Comparison of ENCODE assay signal across 20 cellular contexts in the genomic region with DNA sequence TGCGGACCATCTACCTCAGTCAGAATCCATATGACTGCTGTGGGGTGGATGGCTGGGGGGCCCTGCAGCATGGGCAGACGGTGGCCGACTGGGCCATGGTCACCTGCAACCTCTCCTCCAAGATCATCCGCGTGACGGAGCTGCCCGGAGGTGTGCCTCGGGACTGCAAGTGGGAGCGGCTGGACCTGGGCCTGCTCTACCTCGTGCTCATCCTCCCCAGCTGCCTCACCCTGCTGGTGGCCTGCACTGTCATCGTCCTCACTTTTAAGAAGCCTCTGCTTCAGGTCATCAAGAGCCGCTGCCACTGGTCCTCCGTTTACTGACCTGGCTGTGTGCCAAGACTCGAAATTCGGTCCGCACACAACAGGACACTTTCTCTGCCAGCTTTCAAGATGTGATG. TPM values are rescaled to one million over a fixed set of nuclear protein-coding genes. Genes with fewer than 3 reads are reported as not detected.
DNase-seq lines count a peak whose midpoint lies in the region; ATAC-seq, FAIRE-seq and TF ChIP-seq lines count a peak whose summit lies in the region.
"Had no signal": no experiment of that assay in that cellular context is flagged by ENCODE, and none has a peak within 500 bp of the region (broad histone marks: within the 10 kb centered on the region; RNA-seq: fewer than 3 reads in every experiment).

No MANE protein-coding gene starts in this region.

- no peaks in the 10 kb centered on the region for H3K9me3 ChIP-seq in HepG2 (ENCODE audit: low read length)
- H3K9me3 ChIP-seq: ascending aorta, heart left ventricle, left ventricle myocardium inferior had no signal

- H3K36me3 Mint-ChIP-seq in CD14-positive monocyte = peaks cover 55 to 72% of the 10 kb centered on the region in 2 donors
- H3K36me3 Mint-ChIP-seq in GM23338 (ENCODE audit: low read depth) = peaks cover 9% of the 10 kb centered on the region; the same call in 2 of the 3 replicates

- H3K27ac ChIP-seq in GM23338 (ENCODE audit: low read depth) = no peak overlapping the region
- no peak overlapping the region for H3K27ac ChIP-seq in HepG2 (ENCODE audit: extremely low read length, insufficient read depth, low read length)
- H3K27ac ChIP-seq: ascending aorta, dorsolateral prefrontal cortex, heart left ventricle, left ventricle myocardium inferior, SK-N-MC had no signal

- no peak for FAIRE-seq in HepG2 (lab: Jason Lieb, UNC)
- FAIRE-seq: RCC 7860 had no signal

- H3K4me3 ChIP-seq in GM23338 (no peak overlapping the region), HepG2 (replicated peaks in 1 of 3; ENCODE audit: insufficient read depth in 1 of 3, low read depth in 2 of 3, low read length in 3 of 3) (no peak overlapping the region)
- H3K4me3 ChIP-seq: ascending aorta, dorsolateral prefrontal cortex, heart left ventricle, left ventricle myocardium inferior, SK-N-MC had no signal

- TF ChIP-seq EP300 in HepG2 (IDR thresholded peaks at IDR 0.05; ENCODE audit: low read depth in 2 of 2, low read length in 2 of 2) (no peak), HepG2 (CRISPR knock-in tag; IDR thresholded peaks at IDR 0.05; ENCODE audit: borderline replicate concordance) (no peak)

- H3K27me3 Mint-ChIP-seq in CD14-positive monocyte (ENCODE audit: low read depth in 3 of 3) (no peaks in the 10 kb centered on the region), GM23338 (ENCODE audit: insufficient read depth, low read depth, poor library complexity) (peaks cover 8% of the 10 kb centered on the region)
- H3K27me3 Mint-ChIP-seq: activated CD4-positive, alpha-beta T cell treated with anti-CD3 and anti-CD28 coated beads, Interleukin-2, amount 10 ng/mL, durations not matched to agents 7 days and 5 days; activated T-helper 17 cell treated with anti-CD3 and anti-CD28 coated beads, Interleukin-2, amount 50 U/mL, for 72 hours had no signal

- CTCF ChIA-PET in HepG2 (lab: Yijun Ruan, JAX; ENCODE audit: low intra/inter-chr PET ratio, low total read pairs) = no interaction called here

- H3K4me1 ChIP-seq in GM23338 (ENCODE audit: insufficient read depth) (peaks cover 8% of the 10 kb centered on the region), HepG2 (ENCODE audit: insufficient read depth, low read length) (peaks cover 26% of the 10 kb centered on the region)
- H3K4me1 ChIP-seq: ascending aorta, left ventricle myocardium inferior had no signal

- no peak overlapping the region for H2AFZ ChIP-seq in GM23338
- no peak overlapping the region for H2AFZ ChIP-seq in HepG2 (ENCODE audit: low read length)

- 14% methylated on average over 6 of the region's 16 CpGs for WGBS in HepG2 (ENCODE audit: low lambda C conversion rate)

- no peaks in the 10 kb centered on the region for H3K79me2 ChIP-seq in GM23338 (replicated peaks; ENCODE audit: insufficient read depth)
- H3K79me2 ChIP-seq in HepG2 (ENCODE audit: insufficient read depth, low read length) = no peaks in the 10 kb centered on the region

- intact Hi-C loops in CD14-positive monocyte (cut with micrococcal nuclease) = no loop called here
- intact Hi-C loops in HepG2 (cut with micrococcal nuclease; ENCODE audit: unreplicated experiment) = no loop called here

- TF ChIP-seq CTCF in CD14-positive monocyte (IDR thresholded peaks at IDR 0.05) = no peak
- TF ChIP-seq CTCF in GM23338 (conservative IDR thresholded peaks at IDR 0.05; ENCODE audit: low read depth in 2 of 2) = no peak
- no peak for TF ChIP-seq CTCF in HepG2 (CRISPR knock-in tag; IDR thresholded peaks at IDR 0.05)

- no peak overlapping the region for H3K4me3 Mint-ChIP-seq in CD14-positive monocyte
- no peak overlapping the region for H3K4me3 Mint-ChIP-seq in GM23338
- H3K4me3 Mint-ChIP-seq: activated CD4-positive, alpha-beta T cell treated with anti-CD3 and anti-CD28 coated beads, Interleukin-2, amount 10 ng/mL, durations not matched to agents 7 days and 5 days; activated T-helper 17 cell treated with anti-CD3 and anti-CD28 coated beads, Interleukin-2, amount 50 U/mL, for 72 hours; nephron progenitor cell had no signal

- ATAC-seq in GM23338 (peak; percentile 24), HepG2 (peak; percentile 51), GM18520 (IDR thresholded peaks at IDR 0.05; ENCODE audit: unreplicated experiment) (no peak), HG02759 (IDR thresholded peaks at IDR 0.05; ENCODE audit: unreplicated experiment) (no peak)
- ATAC-seq: activated naive CD4-positive, alpha-beta T cell treated with anti-CD3 and anti-CD28 coated beads, Interleukin-2, amount 50 U/mL, for 72 hours; activated T-helper 17 cell treated with anti-CD3 and anti-CD28 coated beads, Interleukin-2, amount 50 U/mL, for 72 hours; heart left ventricle had no signal

- H3K36me3 ChIP-seq in GM23338 (ENCODE audit: insufficient read depth) = no peaks in the 10 kb centered on the region
- no peaks in the 10 kb centered on the region for H3K36me3 ChIP-seq in HepG2 (replicated peaks in 1 of 2; ENCODE audit: control insufficient read depth in 1 of 2, insufficient read depth in 2 of 2, low read length in 2 of 2)
- H3K36me3 ChIP-seq: ascending aorta had no signal

- H3K9me3 Mint-ChIP-seq in CD14-positive monocyte (no peaks in the 10 kb centered on the region), GM23338 (no peaks in the 10 kb centered on the region)
- H3K9me3 Mint-ChIP-seq: activated CD4-positive, alpha-beta T cell treated with anti-CD3 and anti-CD28 coated beads, Interleukin-2, amount 10 ng/mL, durations not matched to agents 7 days and 5 days; activated naive CD4-positive, alpha-beta T cell treated with anti-CD3 and anti-CD28 coated beads, Interleukin-2, amount 50 U/mL, for 72 hours; activated T-helper 17 cell treated with anti-CD3 and anti-CD28 coated beads, Interleukin-2, amount 50 U/mL, for 72 hours; nephron progenitor cell had no signal

- H3K4me2 ChIP-seq in GM23338 (no peak overlapping the region), HepG2 (ENCODE audit: low read depth, low read length) (no peak overlapping the region)

- DNase-seq in CD14-positive monocyte (ENCODE audit: low spot score) = no peak
- DNase-seq in GM23338 (ENCODE audit: low spot score) = no peak
- peak; percentile 39 to 50 for DNase-seq in SHP77 (lab: John Stamatoyannopoulos, UW)
- no peak for DNase-seq in HepG2 (ENCODE audit: low spot score)
- no peak for DNase-seq in HUDEP-2 (lab: John Stamatoyannopoulos, UW; ENCODE audit: unreplicated experiment in 76 of 76)
- DNase-seq: activated CD4-positive, alpha-beta T cell treated with anti-CD3 and anti-CD28 coated beads, Interleukin-2, amount 10 ng/mL, durations not matched to agents 7 days and 5 days; C1 segment of cervical spinal cord; caudate nucleus; heart left ventricle; left ventricle myocardium inferior; nephron progenitor cell; T-helper 2 cell had no signal

- peaks cover under 1% of the 10 kb centered on the region for H3F3A ChIP-seq in GM23338 (replicated peaks; ENCODE audit: low read depth)

- H3K4me1 Mint-ChIP-seq in CD14-positive monocyte (peaks cover 23% of the 10 kb centered on the region), GM23338 (peaks cover 17% of the 10 kb centered on the region)
- H3K4me1 Mint-ChIP-seq: activated T-helper 17 cell treated with anti-CD3 and anti-CD28 coated beads, Interleukin-2, amount 50 U/mL, for 72 hours had no signal

- in situ Hi-C loops in HepG2 (cut with HindIII; ENCODE audit: extremely low pct_ligation_motif_present, low pct_unique_long_range_greater_than_20kb) = no loop called here

- H3K27me3 ChIP-seq in GM23338 (ENCODE audit: insufficient read depth) (no peaks in the 10 kb centered on the region), HepG2 (ENCODE audit: control insufficient read depth in 1 of 2, insufficient read depth in 2 of 2, low read length in 2 of 2) (peaks cover 7 to 29% of the 10 kb centered on the region in 2 experiments; a peak in 4 of 5 replicates)
- H3K27me3 ChIP-seq: ascending aorta, dorsolateral prefrontal cortex, heart left ventricle had no signal

- H3K27ac Mint-ChIP-seq in CD14-positive monocyte (peak overlapping the region in 6 of 7 donors; percentile 6 to 84 (median 39)), GM23338 (no peak overlapping the region)
- H3K27ac Mint-ChIP-seq: activated CD4-positive, alpha-beta T cell treated with anti-CD3 and anti-CD28 coated beads, Interleukin-2, amount 10 ng/mL, durations not matched to agents 7 days and 5 days; activated T-helper 17 cell treated with anti-CD3 and anti-CD28 coated beads, Interleukin-2, amount 50 U/mL, for 72 hours; nephron progenitor cell had no signal

- no peaks in the 10 kb centered on the region for H3K9me2 ChIP-seq in GM23338 (ENCODE audit: insufficient read depth)

- POLR2A ChIA-PET in HepG2 (lab: Yijun Ruan, JAX) = interaction anchor here (1.5 kb wide), 1 partner anchor 30 kb away, joined by 3 read pairs; no protein-coding TSS in a partner anchor

- no peak for TF ChIP-seq POLR2A in HepG2 (IDR thresholded peaks at IDR 0.05; ENCODE audit: insufficient read depth in 1 of 2, low read depth in 2 of 2, low read length in 2 of 2)

- H4K20me1 ChIP-seq in GM23338 (replicated peaks; ENCODE audit: insufficient read depth) (no peaks in the 10 kb centered on the region), HepG2 (ENCODE audit: insufficient read depth, low read length) (no peaks in the 10 kb centered on the region)

- TF ChIP-seq RAD21 in HepG2 (CRISPR knock-in tag; IDR thresholded peaks at IDR 0.05) = no peak

- H3K9ac ChIP-seq in HepG2 (ENCODE audit: insufficient read depth, low read depth, low read length) = no peak overlapping the region

- no TSS peak for BruUV-seq in HepG2 (replicated peaks; lab: Mats Ljungman, UMichigan)

RNA-seq across cellular contexts. Expression of a gene that starts 21.9 kb away (rescaled TPM):
- polyA plus RNA-seq in CD14-positive monocyte (1 to 10 TPM; 5.9 to 7.5 TPM), GM23338 (2016; fragmentation: Nextera tagmentation; extraction: Ambion mirVana) (1.2 and 2.3 TPM in 2 replicates), HepG2 (2011; rRNA removed) (not detected in 2 replicates)
- total RNA-seq in GM23338 (2014; rRNA removed; shearing (Covaris generic)) = 5.9 and 8.5 TPM in 2 replicates
- not detected in 2 replicates for total RNA-seq in HepG2 (2016; rRNA removed; fragmentation: Illumina TruSeq; extraction: Trizol)
- total RNA-seq in HepG2 (2016; cell fraction: cytosol; rRNA removed; fragmentation: Illumina TruSeq; extraction: Trizol; ENCODE audit: low read depth) = not detected in 2 replicates
- total RNA-seq in HepG2 (2016; cell fraction: insoluble cytoplasmic fraction; rRNA removed; fragmentation: Illumina TruSeq; extraction: Trizol) = not detected in 2 replicates
- not detected in 2 replicates for total RNA-seq in HepG2 (2016; cell fraction: membrane; rRNA removed; fragmentation: Illumina TruSeq; extraction: Trizol)
- not detected in 2 replicates for total RNA-seq in HepG2 (2016; cell fraction: nucleus; rRNA removed; fragmentation: Illumina TruSeq; extraction: Trizol)
- not detected in 2 replicates for polyA plus RNA-seq in HepG2 (2011; cell fraction: cytosol; rRNA removed)
- not detected in 2 replicates for polyA plus RNA-seq in HepG2 (2011; cell fraction: nucleus; rRNA removed)
- polyA plus RNA-seq in HepG2 (2012) = not detected in 2 replicates
- not detected in 2 replicates for polyA plus RNA-seq in HepG2 (2016; cell fraction: cytosol; fragmentation: Illumina TruSeq; extraction: Trizol; ENCODE audit: low read depth)
- not detected in 2 replicates for polyA plus RNA-seq in HepG2 (2016; cell fraction: insoluble cytoplasmic fraction; fragmentation: Illumina TruSeq; extraction: Trizol; ENCODE audit: low read depth)
- polyA plus RNA-seq in HepG2 (2016; cell fraction: membrane; fragmentation: Illumina TruSeq; extraction: Trizol; ENCODE audit: low read depth) = not detected in 2 replicates
- polyA plus RNA-seq in HepG2 (2016; cell fraction: nucleus; fragmentation: Illumina TruSeq; extraction: Trizol; ENCODE audit: insufficient read depth, low read depth) = not detected in 2 replicates
- not detected in 2 replicates for polyA minus RNA-seq in HepG2 (2011; rRNA and poly(A)+ RNA removed; ENCODE audit: low replicate concordance)
- polyA minus RNA-seq in HepG2 (2011; cell fraction: cytosol; rRNA and poly(A)+ RNA removed) = not detected in 2 replicates
- polyA minus RNA-seq in HepG2 (2011; cell fraction: nucleus; rRNA and poly(A)+ RNA removed) = not detected in 2 replicates

RNA-seq across cellular contexts. Expression of a gene that starts 50.6 kb away (rescaled TPM):
- polyA plus RNA-seq in CD14-positive monocyte = 1 to 10 TPM; 2.7 to 3.2 TPM
- total RNA-seq in GM23338 (2014; rRNA removed; shearing (Covaris generic)) = 1.6 and 2.3 TPM in 2 replicates
- 1.8 and 2.5 TPM in 2 replicates for polyA plus RNA-seq in GM23338 (2016; fragmentation: Nextera tagmentation; extraction: Ambion mirVana)
- total RNA-seq in HepG2 (2016; rRNA removed; fragmentation: Illumina TruSeq; extraction: Trizol) = 1.2 and 1.5 TPM in 2 replicates
- total RNA-seq in HepG2 (2016; cell fraction: cytosol; rRNA removed; fragmentation: Illumina TruSeq; extraction: Trizol; ENCODE audit: low read depth) = 0.79 and 1.0 TPM in 2 replicates
- 1.6 and 1.8 TPM in 2 replicates for total RNA-seq in HepG2 (2016; cell fraction: insoluble cytoplasmic fraction; rRNA removed; fragmentation: Illumina TruSeq; extraction: Trizol)
- 2.4 and 3.0 TPM in 2 replicates for total RNA-seq in HepG2 (2016; cell fraction: membrane; rRNA removed; fragmentation: Illumina TruSeq; extraction: Trizol)
- 0.60 and 0.71 TPM in 2 replicates for total RNA-seq in HepG2 (2016; cell fraction: nucleus; rRNA removed; fragmentation: Illumina TruSeq; extraction: Trizol)
- 0.43 and 0.48 TPM in 2 replicates for polyA plus RNA-seq in HepG2 (2011; rRNA removed)
- polyA plus RNA-seq in HepG2 (2011; cell fraction: cytosol; rRNA removed) = 0.16 and 0.23 TPM in 2 replicates
- 0.10 TPM in 1 of 2 replicates, not detected in the other for polyA plus RNA-seq in HepG2 (2011; cell fraction: nucleus; rRNA removed)
- polyA plus RNA-seq in HepG2 (2012) = 0.32 and 0.53 TPM in 2 replicates
- 0.61 and 0.97 TPM in 2 replicates for polyA plus RNA-seq in HepG2 (2016; cell fraction: cytosol; fragmentation: Illumina TruSeq; extraction: Trizol; ENCODE audit: low read depth)
- polyA plus RNA-seq in HepG2 (2016; cell fraction: insoluble cytoplasmic fraction; fragmentation: Illumina TruSeq; extraction: Trizol; ENCODE audit: low read depth) = 1.2 and 1.5 TPM in 2 replicates
- polyA plus RNA-seq in HepG2 (2016; cell fraction: membrane; fragmentation: Illumina TruSeq; extraction: Trizol; ENCODE audit: low read depth) = 1.4 and 1.9 TPM in 2 replicates
- polyA plus RNA-seq in HepG2 (2016; cell fraction: nucleus; fragmentation: Illumina TruSeq; extraction: Trizol; ENCODE audit: insufficient read depth, low read depth) = 0.63 and 0.81 TPM in 2 replicates
- polyA minus RNA-seq in HepG2 (2011; rRNA and poly(A)+ RNA removed; ENCODE audit: low replicate concordance) = 0.12 and 0.42 TPM in 2 replicates
- 0.30 and 0.53 TPM in 2 replicates for polyA minus RNA-seq in HepG2 (2011; cell fraction: cytosol; rRNA and poly(A)+ RNA removed)
- polyA minus RNA-seq in HepG2 (2011; cell fraction: nucleus; rRNA and poly(A)+ RNA removed) = 0.25 TPM in 1 of 2 replicates, not detected in the other

RNA-seq across cellular contexts. Expression of a gene that starts 50.8 kb away (rescaled TPM):
- polyA plus RNA-seq in CD14-positive monocyte (10 to 100 TPM; 29.8 to 44.9 TPM), GM23338 (2016; fragmentation: Nextera tagmentation; extraction: Ambion mirVana) (13.0 and 13.4 TPM in 2 replicates), HepG2 (2011; rRNA removed) (9.8 and 13.2 TPM in 2 replicates)
- 14.5 and 24.4 TPM in 2 replicates for total RNA-seq in GM23338 (2014; rRNA removed; shearing (Covaris generic))
- total RNA-seq in HepG2 (2016; rRNA removed; fragmentation: Illumina TruSeq; extraction: Trizol) = 19.2 and 21.3 TPM in 2 replicates
- 14.5 and 16.7 TPM in 2 replicates for total RNA-seq in HepG2 (2016; cell fraction: cytosol; rRNA removed; fragmentation: Illumina TruSeq; extraction: Trizol; ENCODE audit: low read depth)
- total RNA-seq in HepG2 (2016; cell fraction: insoluble cytoplasmic fraction; rRNA removed; fragmentation: Illumina TruSeq; extraction: Trizol) = 20.4 TPM in 2 replicates
- 21.3 and 29.5 TPM in 2 replicates for total RNA-seq in HepG2 (2016; cell fraction: membrane; rRNA removed; fragmentation: Illumina TruSeq; extraction: Trizol)
- total RNA-seq in HepG2 (2016; cell fraction: nucleus; rRNA removed; fragmentation: Illumina TruSeq; extraction: Trizol) = 13.8 and 14.2 TPM in 2 replicates
- 7.1 and 12.4 TPM in 2 replicates for polyA plus RNA-seq in HepG2 (2011; cell fraction: cytosol; rRNA removed)
- polyA plus RNA-seq in HepG2 (2011; cell fraction: nucleus; rRNA removed) = 2.3 and 2.9 TPM in 2 replicates
- 8.7 and 12.5 TPM in 2 replicates for polyA plus RNA-seq in HepG2 (2012)
- 13.7 and 19.3 TPM in 2 replicates for polyA plus RNA-seq in HepG2 (2016; cell fraction: cytosol; fragmentation: Illumina TruSeq; extraction: Trizol; ENCODE audit: low read depth)
- 18.2 and 21.5 TPM in 2 replicates for polyA plus RNA-seq in HepG2 (2016; cell fraction: insoluble cytoplasmic fraction; fragmentation: Illumina TruSeq; extraction: Trizol; ENCODE audit: low read depth)
- 18.3 and 23.7 TPM in 2 replicates for polyA plus RNA-seq in HepG2 (2016; cell fraction: membrane; fragmentation: Illumina TruSeq; extraction: Trizol; ENCODE audit: low read depth)
- polyA plus RNA-seq in HepG2 (2016; cell fraction: nucleus; fragmentation: Illumina TruSeq; extraction: Trizol; ENCODE audit: insufficient read depth, low read depth) = 17.8 and 22.2 TPM in 2 replicates
- 5.1 and 15.9 TPM in 2 replicates for polyA minus RNA-seq in HepG2 (2011; rRNA and poly(A)+ RNA removed; ENCODE audit: low replicate concordance)
- polyA minus RNA-seq in HepG2 (2011; cell fraction: cytosol; rRNA and poly(A)+ RNA removed) = 7.3 and 7.4 TPM in 2 replicates
- 4.1 and 5.0 TPM in 2 replicates for polyA minus RNA-seq in HepG2 (2011; cell fraction: nucleus; rRNA and poly(A)+ RNA removed)

Comparison
In these comparisons a context has a peak if more than half of its experiments do, and no peak if none do; other contexts are left out.
1. DNase-seq: peak in SHP77 (2 of 2); none in CD14-positive monocyte (single experiment), GM23338 (single experiment), HepG2 (single experiment) and HUDEP-2 (0 of 76).
2. ATAC-seq: peak in GM23338 (single experiment) and HepG2 (single experiment); none in GM18520 (single experiment) and HG02759 (single experiment).